Comparison of ENCODE assay signal across 24 cellular contexts in the genomic region with DNA sequence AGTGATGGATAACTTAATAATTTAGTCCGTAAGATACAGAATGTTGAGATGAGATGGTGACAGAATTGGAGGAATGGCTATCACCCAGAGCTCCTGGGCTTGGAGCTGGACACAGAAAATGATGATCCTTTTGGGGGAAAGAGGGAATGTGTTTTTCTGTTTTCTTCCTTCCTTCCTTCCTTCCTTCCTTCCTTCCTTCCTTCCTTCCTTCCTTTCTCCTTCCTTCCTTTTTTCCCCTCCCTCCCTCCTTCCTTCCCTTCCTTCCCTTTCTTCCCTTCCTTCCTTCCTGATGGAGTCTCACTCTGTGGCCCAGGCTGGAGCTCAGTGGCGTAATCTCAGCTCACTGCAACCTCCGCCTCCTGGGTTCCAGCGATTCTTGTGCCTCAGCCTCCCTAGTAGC.
"Had no signal": no experiment of that assay in that cellular context is flagged by ENCODE, and none has a peak within 500 bp of the region (broad histone marks: within the 10 kb centered on the region; RNA-seq: fewer than 3 reads in every experiment).

No MANE protein-coding gene starts in this region.

- H3K4me3 ChIP-seq: MG63, SJSA1 had no signal

- H3K9ac ChIP-seq: SK-N-SH had no signal

- H3K27ac ChIP-seq: SJSA1 had no signal

- DNase-seq: Karpas-422, KG1, MG63, NCI-H1092, NCI-H1105 treated with DMSO at 0.1 percent for 48 hours, NCI-H1417 treated with DMSO at 0.1 percent for 48 hours, NCI-H146, NCI-H1694 treated with DMSO at 0.1 percent for 48 hours, NCI-H1930, NCI-H2081, NCI-H2107, NCI-H226, NCI-H446, NCI-H510A, NCI-H524 treated with DMSO at 0.1 percent for 48 hours, NCI-H69, NCI-H774, Right ventricle myocardium superior, RPMI8226, SIG-M5, SK-N-SH, SW 1271 had no signal

- FAIRE-seq: RCC 7860 had no signal

- H3K36me3 ChIP-seq: MG63, SJSA1 had no signal

- H3K9me3 ChIP-seq: MG63, SJSA1, SK-N-SH had no signal

- H3K4me2 ChIP-seq: SK-N-SH had no signal
